1 cellular context compared by ENCODE assay signal in the genomic region with DNA sequence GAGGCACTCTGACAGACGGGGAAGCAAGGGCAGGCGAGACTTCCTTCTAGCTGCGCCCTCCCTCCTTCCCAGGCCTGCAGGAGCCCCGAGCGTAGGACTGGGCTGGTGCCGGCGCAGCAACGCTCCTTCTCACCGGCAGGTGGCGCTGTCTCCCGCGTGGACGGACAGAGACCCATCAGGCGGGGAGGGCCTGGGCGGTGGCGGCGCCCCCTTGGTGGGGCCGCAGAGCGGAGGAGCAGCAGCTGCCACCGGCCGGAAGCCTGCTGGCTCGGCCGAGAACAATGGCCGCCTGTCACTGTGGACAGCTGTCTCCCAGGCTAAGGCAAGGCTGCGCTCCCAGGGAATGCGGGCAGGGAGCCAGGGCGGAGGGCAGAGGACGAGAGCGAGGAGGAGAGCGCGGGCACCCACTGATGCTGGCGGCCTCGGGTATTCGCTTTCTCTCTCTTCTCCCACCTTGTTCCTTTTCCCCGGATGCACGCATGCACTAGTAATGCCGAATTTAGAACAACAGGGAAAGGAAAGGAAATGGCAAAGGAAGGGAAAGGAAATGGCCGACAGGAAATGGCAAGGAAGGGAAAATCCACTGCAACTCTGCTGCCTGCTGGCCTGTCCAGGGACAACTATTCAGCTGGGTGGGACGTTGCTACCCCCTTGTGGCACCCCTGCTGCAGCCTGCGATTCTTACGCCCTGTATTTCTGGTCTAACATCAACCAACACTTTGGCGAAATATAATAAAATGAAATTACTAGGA.
TF ChIP-seq lines count a peak whose summit lies in the region.

No MANE protein-coding gene starts in this region.

TF ChIP-seq in HepG2, 621 proteins besides CTCF, POLR2A, EP300 and RAD21 (continued from another document and continues in another):
- TF ChIP-seq, protein P1, sequence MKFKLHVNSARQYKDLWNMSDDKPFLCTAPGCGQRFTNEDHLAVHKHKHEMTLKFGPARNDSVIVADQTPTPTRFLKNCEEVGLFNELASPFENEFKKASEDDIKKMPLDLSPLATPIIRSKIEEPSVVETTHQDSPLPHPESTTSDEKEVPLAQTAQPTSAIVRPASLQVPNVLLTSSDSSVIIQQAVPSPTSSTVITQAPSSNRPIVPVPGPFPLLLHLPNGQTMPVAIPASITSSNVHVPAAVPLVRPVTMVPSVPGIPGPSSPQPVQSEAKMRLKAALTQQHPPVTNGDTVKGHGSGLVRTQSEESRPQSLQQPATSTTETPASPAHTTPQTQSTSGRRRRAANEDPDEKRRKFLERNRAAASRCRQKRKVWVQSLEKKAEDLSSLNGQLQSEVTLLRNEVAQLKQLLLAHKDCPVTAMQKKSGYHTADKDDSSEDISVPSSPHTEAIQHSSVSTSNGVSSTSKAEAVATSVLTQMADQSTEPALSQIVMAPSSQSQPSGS (CRISPR knock-in tag; IDR thresholded peaks at IDR 0.05): no peak
- TF ChIP-seq ZNF775 (CRISPR knock-in tag; IDR thresholded peaks at IDR 0.05; ENCODE audit: borderline replicate concordance) (no peak), ZNF768 (CRISPR knock-in tag; IDR thresholded peaks at IDR 0.05) (peak; percentile 45; the same call in 1 of the 2 replicates), ZNF644 (CRISPR knock-in tag; IDR thresholded peaks at IDR 0.05; ENCODE audit: low read depth) (no peak), TRIM24 (CRISPR knock-in tag; IDR thresholded peaks at IDR 0.05) (no peak), ZFAT (CRISPR knock-in tag; conservative IDR thresholded peaks at IDR 0.05) (no peak), KAT7 (CRISPR knock-in tag; IDR thresholded peaks at IDR 0.05; ENCODE audit: borderline replicate concordance) (no peak), ZNF703 (CRISPR knock-in tag; IDR thresholded peaks at IDR 0.05; ENCODE audit: borderline replicate concordance) (no peak), CEBPG (CRISPR knock-in tag; IDR thresholded peaks at IDR 0.05) (no peak; the same call in 1 of the 2 replicates), NR2C2 (CRISPR knock-in tag; IDR thresholded peaks at IDR 0.05; ENCODE audit: borderline replicate concordance) (peak; percentile 27; the same call in 1 of the 2 replicates), NR1H2 (CRISPR knock-in tag; IDR thresholded peaks at IDR 0.05; ENCODE audit: borderline replicate concordance, low read depth) (no peak), ZNF136 (CRISPR knock-in tag; IDR thresholded peaks at IDR 0.05; ENCODE audit: low read depth) (no peak), ZNF205 (CRISPR knock-in tag; IDR thresholded peaks at IDR 0.05) (peak; percentile 25; the same call in 1 of the 2 replicates), BORCS8-MEF2B (CRISPR knock-in tag; IDR thresholded peaks at IDR 0.05) (peak; percentile 47; the same call in 1 of the 2 replicates), SMAD3 (CRISPR knock-in tag; IDR thresholded peaks at IDR 0.05) (0 out of 2 replicates have a peak, but pooled peaks have one; percentile 24), ATRX (CRISPR knock-in tag; IDR thresholded peaks at IDR 0.05; ENCODE audit: borderline replicate concordance) (no peak), KAT8 (CRISPR knock-in tag; IDR thresholded peaks at IDR 0.05) (peak; percentile 77), KDM4B (CRISPR knock-in tag; IDR thresholded peaks at IDR 0.05) (no peak; the same call in 1 of the 2 replicates), PCBP1 (IDR thresholded peaks at IDR 0.05; ENCODE audit: borderline replicate concordance, low read depth, low read length) (no peak)
- TF ChIP-seq, protein P2, sequence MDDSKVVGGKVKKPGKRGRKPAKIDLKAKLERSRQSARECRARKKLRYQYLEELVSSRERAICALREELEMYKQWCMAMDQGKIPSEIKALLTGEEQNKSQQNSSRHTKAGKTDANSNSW (CRISPR knock-in tag; IDR thresholded peaks at IDR 0.05; ENCODE audit: borderline replicate concordance): no peak
- TF ChIP-seq, protein P3, sequence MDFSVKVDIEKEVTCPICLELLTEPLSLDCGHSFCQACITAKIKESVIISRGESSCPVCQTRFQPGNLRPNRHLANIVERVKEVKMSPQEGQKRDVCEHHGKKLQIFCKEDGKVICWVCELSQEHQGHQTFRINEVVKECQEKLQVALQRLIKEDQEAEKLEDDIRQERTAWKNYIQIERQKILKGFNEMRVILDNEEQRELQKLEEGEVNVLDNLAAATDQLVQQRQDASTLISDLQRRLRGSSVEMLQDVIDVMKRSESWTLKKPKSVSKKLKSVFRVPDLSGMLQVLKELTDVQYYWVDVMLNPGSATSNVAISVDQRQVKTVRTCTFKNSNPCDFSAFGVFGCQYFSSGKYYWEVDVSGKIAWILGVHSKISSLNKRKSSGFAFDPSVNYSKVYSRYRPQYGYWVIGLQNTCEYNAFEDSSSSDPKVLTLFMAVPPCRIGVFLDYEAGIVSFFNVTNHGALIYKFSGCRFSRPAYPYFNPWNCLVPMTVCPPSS (IDR thresholded peaks at IDR 0.05): no peak
- TF ChIP-seq, protein P4, sequence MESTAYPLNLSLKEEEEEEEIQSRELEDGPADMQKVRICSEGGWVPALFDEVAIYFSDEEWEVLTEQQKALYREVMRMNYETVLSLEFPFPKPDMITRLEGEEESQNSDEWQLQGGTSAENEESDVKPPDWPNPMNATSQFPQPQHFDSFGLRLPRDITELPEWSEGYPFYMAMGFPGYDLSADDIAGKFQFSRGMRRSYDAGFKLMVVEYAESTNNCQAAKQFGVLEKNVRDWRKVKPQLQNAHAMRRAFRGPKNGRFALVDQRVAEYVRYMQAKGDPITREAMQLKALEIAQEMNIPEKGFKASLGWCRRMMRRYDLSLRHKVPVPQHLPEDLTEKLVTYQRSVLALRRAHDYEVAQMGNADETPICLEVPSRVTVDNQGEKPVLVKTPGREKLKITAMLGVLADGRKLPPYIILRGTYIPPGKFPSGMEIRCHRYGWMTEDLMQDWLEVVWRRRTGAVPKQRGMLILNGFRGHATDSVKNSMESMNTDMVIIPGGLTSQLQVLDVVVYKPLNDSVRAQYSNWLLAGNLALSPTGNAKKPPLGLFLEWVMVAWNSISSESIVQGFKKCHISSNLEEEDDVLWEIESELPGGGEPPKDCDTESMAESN (CRISPR knock-in tag; conservative IDR thresholded peaks at IDR 0.05): peak; percentile 86
- TF ChIP-seq, protein P5, sequence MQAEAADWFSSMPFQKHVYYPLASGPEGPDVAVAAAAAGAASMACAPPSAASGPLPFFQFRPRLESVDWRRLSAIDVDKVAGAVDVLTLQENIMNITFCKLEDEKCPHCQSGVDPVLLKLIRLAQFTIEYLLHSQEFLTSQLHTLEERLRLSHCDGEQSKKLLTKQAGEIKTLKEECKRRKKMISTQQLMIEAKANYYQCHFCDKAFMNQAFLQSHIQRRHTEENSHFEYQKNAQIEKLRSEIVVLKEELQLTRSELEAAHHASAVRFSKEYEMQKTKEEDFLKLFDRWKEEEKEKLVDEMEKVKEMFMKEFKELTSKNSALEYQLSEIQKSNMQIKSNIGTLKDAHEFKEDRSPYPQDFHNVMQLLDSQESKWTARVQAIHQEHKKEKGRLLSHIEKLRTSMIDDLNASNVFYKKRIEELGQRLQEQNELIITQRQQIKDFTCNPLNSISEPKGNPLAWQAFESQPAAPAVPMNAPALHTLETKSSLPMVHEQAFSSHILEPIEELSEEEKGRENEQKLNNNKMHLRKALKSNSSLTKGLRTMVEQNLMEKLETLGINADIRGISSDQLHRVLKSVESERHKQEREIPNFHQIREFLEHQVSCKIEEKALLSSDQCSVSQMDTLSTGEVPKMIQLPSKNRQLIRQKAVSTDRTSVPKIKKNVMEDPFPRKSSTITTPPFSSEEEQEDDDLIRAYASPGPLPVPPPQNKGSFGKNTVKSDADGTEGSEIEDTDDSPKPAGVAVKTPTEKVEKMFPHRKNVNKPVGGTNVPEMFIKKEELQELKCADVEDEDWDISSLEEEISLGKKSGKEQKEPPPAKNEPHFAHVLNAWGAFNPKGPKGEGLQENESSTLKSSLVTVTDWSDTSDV (CRISPR knock-in tag; IDR thresholded peaks at IDR 0.05): no peak
- TF ChIP-seq, protein P6, sequence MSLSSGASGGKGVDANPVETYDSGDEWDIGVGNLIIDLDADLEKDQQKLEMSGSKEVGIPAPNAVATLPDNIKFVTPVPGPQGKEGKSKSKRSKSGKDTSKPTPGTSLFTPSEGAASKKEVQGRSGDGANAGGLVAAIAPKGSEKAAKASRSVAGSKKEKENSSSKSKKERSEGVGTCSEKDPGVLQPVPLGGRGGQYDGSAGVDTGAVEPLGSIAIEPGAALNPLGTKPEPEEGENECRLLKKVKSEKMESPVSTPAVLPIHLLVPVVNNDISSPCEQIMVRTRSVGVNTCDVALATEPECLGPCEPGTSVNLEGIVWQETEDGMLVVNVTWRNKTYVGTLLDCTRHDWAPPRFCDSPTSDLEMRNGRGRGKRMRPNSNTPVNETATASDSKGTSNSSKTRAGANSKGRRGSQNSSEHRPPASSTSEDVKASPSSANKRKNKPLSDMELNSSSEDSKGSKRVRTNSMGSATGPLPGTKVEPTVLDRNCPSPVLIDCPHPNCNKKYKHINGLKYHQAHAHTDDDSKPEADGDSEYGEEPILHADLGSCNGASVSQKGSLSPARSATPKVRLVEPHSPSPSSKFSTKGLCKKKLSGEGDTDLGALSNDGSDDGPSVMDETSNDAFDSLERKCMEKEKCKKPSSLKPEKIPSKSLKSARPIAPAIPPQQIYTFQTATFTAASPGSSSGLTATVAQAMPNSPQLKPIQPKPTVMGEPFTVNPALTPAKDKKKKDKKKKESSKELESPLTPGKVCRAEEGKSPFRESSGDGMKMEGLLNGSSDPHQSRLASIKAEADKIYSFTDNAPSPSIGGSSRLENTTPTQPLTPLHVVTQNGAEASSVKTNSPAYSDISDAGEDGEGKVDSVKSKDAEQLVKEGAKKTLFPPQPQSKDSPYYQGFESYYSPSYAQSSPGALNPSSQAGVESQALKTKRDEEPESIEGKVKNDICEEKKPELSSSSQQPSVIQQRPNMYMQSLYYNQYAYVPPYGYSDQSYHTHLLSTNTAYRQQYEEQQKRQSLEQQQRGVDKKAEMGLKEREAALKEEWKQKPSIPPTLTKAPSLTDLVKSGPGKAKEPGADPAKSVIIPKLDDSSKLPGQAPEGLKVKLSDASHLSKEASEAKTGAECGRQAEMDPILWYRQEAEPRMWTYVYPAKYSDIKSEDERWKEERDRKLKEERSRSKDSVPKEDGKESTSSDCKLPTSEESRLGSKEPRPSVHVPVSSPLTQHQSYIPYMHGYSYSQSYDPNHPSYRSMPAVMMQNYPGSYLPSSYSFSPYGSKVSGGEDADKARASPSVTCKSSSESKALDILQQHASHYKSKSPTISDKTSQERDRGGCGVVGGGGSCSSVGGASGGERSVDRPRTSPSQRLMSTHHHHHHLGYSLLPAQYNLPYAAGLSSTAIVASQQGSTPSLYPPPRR (CRISPR knock-in tag; IDR thresholded peaks at IDR 0.05; ENCODE audit: borderline replicate concordance): no peak
- TF ChIP-seq, protein P7, sequence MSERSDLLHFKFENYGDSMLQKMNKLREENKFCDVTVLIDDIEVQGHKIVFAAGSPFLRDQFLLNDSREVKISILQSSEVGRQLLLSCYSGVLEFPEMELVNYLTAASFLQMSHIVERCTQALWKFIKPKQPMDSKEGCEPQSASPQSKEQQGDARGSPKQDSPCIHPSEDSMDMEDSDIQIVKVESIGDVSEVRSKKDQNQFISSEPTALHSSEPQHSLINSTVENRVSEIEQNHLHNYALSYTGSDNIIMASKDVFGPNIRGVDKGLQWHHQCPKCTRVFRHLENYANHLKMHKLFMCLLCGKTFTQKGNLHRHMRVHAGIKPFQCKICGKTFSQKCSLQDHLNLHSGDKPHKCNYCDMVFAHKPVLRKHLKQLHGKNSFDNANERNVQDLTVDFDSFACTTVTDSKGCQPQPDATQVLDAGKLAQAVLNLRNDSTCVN (CRISPR knock-in tag; IDR thresholded peaks at IDR 0.05; ENCODE audit: borderline replicate concordance): no peak; the same call in 1 of the 2 replicates
- TF ChIP-seq, protein P8, sequence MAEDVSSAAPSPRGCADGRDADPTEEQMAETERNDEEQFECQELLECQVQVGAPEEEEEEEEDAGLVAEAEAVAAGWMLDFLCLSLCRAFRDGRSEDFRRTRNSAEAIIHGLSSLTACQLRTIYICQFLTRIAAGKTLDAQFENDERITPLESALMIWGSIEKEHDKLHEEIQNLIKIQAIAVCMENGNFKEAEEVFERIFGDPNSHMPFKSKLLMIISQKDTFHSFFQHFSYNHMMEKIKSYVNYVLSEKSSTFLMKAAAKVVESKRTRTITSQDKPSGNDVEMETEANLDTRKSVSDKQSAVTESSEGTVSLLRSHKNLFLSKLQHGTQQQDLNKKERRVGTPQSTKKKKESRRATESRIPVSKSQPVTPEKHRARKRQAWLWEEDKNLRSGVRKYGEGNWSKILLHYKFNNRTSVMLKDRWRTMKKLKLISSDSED (CRISPR knock-in tag; IDR thresholded peaks at IDR 0.05): no peak
- TF ChIP-seq, protein P9, sequence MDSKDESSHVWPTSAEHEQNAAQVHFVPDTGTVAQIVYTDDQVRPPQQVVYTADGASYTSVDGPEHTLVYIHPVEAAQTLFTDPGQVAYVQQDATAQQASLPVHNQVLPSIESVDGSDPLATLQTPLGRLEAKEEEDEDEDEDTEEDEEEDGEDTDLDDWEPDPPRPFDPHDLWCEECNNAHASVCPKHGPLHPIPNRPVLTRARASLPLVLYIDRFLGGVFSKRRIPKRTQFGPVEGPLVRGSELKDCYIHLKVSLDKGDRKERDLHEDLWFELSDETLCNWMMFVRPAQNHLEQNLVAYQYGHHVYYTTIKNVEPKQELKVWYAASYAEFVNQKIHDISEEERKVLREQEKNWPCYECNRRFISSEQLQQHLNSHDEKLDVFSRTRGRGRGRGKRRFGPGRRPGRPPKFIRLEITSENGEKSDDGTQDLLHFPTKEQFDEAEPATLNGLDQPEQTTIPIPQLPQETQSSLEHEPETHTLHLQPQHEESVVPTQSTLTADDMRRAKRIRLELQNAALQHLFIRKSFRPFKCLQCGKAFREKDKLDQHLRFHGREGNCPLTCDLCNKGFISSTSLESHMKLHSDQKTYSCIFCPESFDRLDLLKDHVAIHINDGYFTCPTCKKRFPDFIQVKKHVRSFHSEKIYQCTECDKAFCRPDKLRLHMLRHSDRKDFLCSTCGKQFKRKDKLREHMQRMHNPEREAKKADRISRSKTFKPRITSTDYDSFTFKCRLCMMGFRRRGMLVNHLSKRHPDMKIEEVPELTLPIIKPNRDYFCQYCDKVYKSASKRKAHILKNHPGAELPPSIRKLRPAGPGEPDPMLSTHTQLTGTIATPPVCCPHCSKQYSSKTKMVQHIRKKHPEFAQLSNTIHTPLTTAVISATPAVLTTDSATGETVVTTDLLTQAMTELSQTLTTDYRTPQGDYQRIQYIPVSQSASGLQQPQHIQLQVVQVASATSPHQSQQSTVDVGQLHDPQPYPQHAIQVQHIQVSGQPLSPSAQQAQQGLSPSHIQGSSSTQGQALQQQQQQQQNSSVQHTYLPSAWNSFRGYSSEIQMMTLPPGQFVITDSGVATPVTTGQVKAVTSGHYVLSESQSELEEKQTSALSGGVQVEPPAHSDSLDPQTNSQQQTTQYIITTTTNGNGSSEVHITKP (CRISPR knock-in tag; IDR thresholded peaks at IDR 0.05; ENCODE audit: low read depth): no peak
